24 cellular contexts compared by ENCODE assay signal in genomic region chr3:1967525-1967924, GRCh38.
DNase-seq lines count a peak whose midpoint lies in the region; ATAC-seq, FAIRE-seq and TF ChIP-seq lines count a peak whose summit lies in the region.
"Had no signal": no experiment of that assay in that cellular context is flagged by ENCODE, and none has a peak within 500 bp of the region (broad histone marks: within the 10 kb centered on the region; RNA-seq: fewer than 3 reads in every experiment).

No MANE protein-coding gene starts in this region.

- intact Hi-C loops in endothelial cell of umbilical vein (cut with micrococcal nuclease) = no loop called here

- dilution Hi-C loops in endothelial cell of umbilical vein (cut with MboI; ENCODE audit: extremely low pct_ligation_motif_present, low sequenced_read_pairs) = no loop called here

- H4K20me1 ChIP-seq in endothelial cell of umbilical vein (replicated peaks; ENCODE audit: control insufficient read depth, extremely low read depth, insufficient read depth, low read length) = no peaks in the 10 kb centered on the region
- H4K20me1 ChIP-seq: BLaER1 had no signal

- H3K4me3 ChIP-seq in endothelial cell of umbilical vein (replicated peaks in 1 of 3; ENCODE audit: insufficient read depth in 1 of 3, low read depth in 1 of 3, low read length in 3 of 3) = no peak overlapping the region
- H3K4me3 ChIP-seq: BLaER1 had no signal

- no peaks in the 10 kb centered on the region for H3K9me3 ChIP-seq in endothelial cell of umbilical vein (replicated peaks; ENCODE audit: control insufficient read depth, insufficient read depth, low read length)
- H3K9me3 ChIP-seq: BE2C, BLaER1, Caco-2 had no signal

- H3K4me1 ChIP-seq in endothelial cell of umbilical vein (ENCODE audit: control insufficient read depth, extremely low read depth, insufficient read depth, low read length) = peaks cover 53% of the 10 kb centered on the region
- H3K4me1 ChIP-seq: BE2C, BLaER1, Caco-2 had no signal

- H3K9me3 Mint-ChIP-seq in stimulated activated effector memory CD8-positive, alpha-beta T cell treated with anti-CD3 and anti-CD28 coated beads, Interleukin-12 subunit alpha, Interleukin-12 subunit beta, amount 100 ng/mL, for 72 hours = no peaks in the 10 kb centered on the region

- H3K27ac Mint-ChIP-seq in stimulated activated effector memory CD8-positive, alpha-beta T cell treated with anti-CD3 and anti-CD28 coated beads, Interleukin-12 subunit alpha, Interleukin-12 subunit beta, amount 100 ng/mL, for 72 hours = no peak overlapping the region
- H3K27ac Mint-ChIP-seq: CD14-positive monocyte; CD4-positive, alpha-beta memory T cell; CD4-positive, CD25-positive, alpha-beta regulatory T cell; CD8-positive, alpha-beta memory T cell had no signal

- CTCF ChIA-PET in endothelial cell of umbilical vein (lab: Charles Lee) = no interaction called here

- no peaks in the 10 kb centered on the region for H3K9me1 ChIP-seq in endothelial cell of umbilical vein (replicated peaks; ENCODE audit: control insufficient read depth, extremely low read depth, insufficient read depth, low read length)

- DNase-seq in COLO829 (ENCODE audit: low spot score) = peak; percentile 4
- DNase-seq in HT-29 (ENCODE audit: low spot score) = peak; percentile 3
- DNase-seq in endothelial cell of umbilical vein (ENCODE audit: low read depth, low spot score) = no peak
- DNase-seq in stimulated activated effector memory CD8-positive, alpha-beta T cell treated with anti-CD3 and anti-CD28 coated beads, Interleukin-12 subunit alpha, Interleukin-12 subunit beta, amount 100 ng/mL, for 72 hours (ENCODE audit: low spot score in 2 of 2) = no peak
- DNase-seq: 8988T; ACHN; BE2C; C1 segment of cervical spinal cord; Caco-2; Calu3; CD4-positive, alpha-beta memory T cell; CD4-positive, CD25-positive, alpha-beta regulatory T cell; CD8-positive, alpha-beta memory T cell; DMS79 treated with DMSO at 0.1 percent for 48 hours; GF-D8 had no signal

- peak overlapping the region; percentile 34 for H3K27ac ChIP-seq in endothelial cell of umbilical vein (ENCODE audit: insufficient read depth, low read depth, low read length)
- H3K27ac ChIP-seq: BLaER1 had no signal

- H3K4me3 Mint-ChIP-seq in stimulated activated effector memory CD8-positive, alpha-beta T cell treated with anti-CD3 and anti-CD28 coated beads, Interleukin-12 subunit alpha, Interleukin-12 subunit beta, amount 100 ng/mL, for 72 hours = no peak overlapping the region
- H3K4me3 Mint-ChIP-seq: CD14-positive monocyte; CD4-positive, alpha-beta memory T cell; CD4-positive, CD25-positive, alpha-beta regulatory T cell; CD8-positive, alpha-beta memory T cell had no signal

- TF ChIP-seq POLR2A in endothelial cell of umbilical vein (IDR thresholded peaks at IDR 0.05; ENCODE audit: low read depth, low read length) = no peak

- TF ChIP-seq CTCF in endothelial cell of umbilical vein (IDR thresholded peaks at IDR 0.05; ENCODE audit: extremely low read depth in 1 of 2, insufficient read depth in 1 of 2, low read depth in 1 of 2, low read length in 2 of 2) = no peak

- ATAC-seq in HG02610 (IDR thresholded peaks at IDR 0.05; ENCODE audit: unreplicated experiment) (no peak), GM19467 (IDR thresholded peaks at IDR 0.05; ENCODE audit: unreplicated experiment) (no peak)
- ATAC-seq in stimulated activated effector memory CD8-positive, alpha-beta T cell treated with anti-CD3 and anti-CD28 coated beads, Interleukin-12 subunit alpha, Interleukin-12 subunit beta, amount 100 ng/mL, for 72 hours = no peak

- H3K36me3 Mint-ChIP-seq in stimulated activated effector memory CD8-positive, alpha-beta T cell treated with anti-CD3 and anti-CD28 coated beads, Interleukin-12 subunit alpha, Interleukin-12 subunit beta, amount 100 ng/mL, for 72 hours = no peaks in the 10 kb centered on the region
- H3K36me3 Mint-ChIP-seq: CD14-positive monocyte; CD4-positive, CD25-positive, alpha-beta regulatory T cell; CD8-positive, alpha-beta memory T cell had no signal

- H2AFZ ChIP-seq in endothelial cell of umbilical vein (ENCODE audit: low read depth, low read length) = no peak overlapping the region

- no peaks in the 10 kb centered on the region for H3K27me3 ChIP-seq in endothelial cell of umbilical vein (ENCODE audit: control insufficient read depth in 2 of 2, insufficient read depth in 2 of 2, low read length in 2 of 2)
- H3K27me3 ChIP-seq: BE2C, BLaER1 had no signal

- no peaks in the 10 kb centered on the region for H3K4me1 Mint-ChIP-seq in stimulated activated effector memory CD8-positive, alpha-beta T cell treated with anti-CD3 and anti-CD28 coated beads, Interleukin-12 subunit alpha, Interleukin-12 subunit beta, amount 100 ng/mL, for 72 hours
- H3K4me1 Mint-ChIP-seq: CD14-positive monocyte; CD4-positive, alpha-beta memory T cell; CD4-positive, CD25-positive, alpha-beta regulatory T cell; CD8-positive, alpha-beta memory T cell had no signal

- no peaks in the 10 kb centered on the region for H3K36me3 ChIP-seq in endothelial cell of umbilical vein (ENCODE audit: control insufficient read depth in 2 of 2, extremely low read depth in 1 of 2, insufficient read depth in 2 of 2, low read length in 2 of 2)
- H3K36me3 ChIP-seq: BE2C, BLaER1 had no signal

- H3K9ac ChIP-seq in endothelial cell of umbilical vein (replicated peaks; ENCODE audit: extremely low read depth, insufficient read depth, low read length) = no peak overlapping the region
- H3K9ac ChIP-seq: BLaER1 had no signal

- no peaks in the 10 kb centered on the region for H3K79me2 ChIP-seq in endothelial cell of umbilical vein (ENCODE audit: control insufficient read depth, insufficient read depth, low read length)

- no peak for FAIRE-seq in endothelial cell of umbilical vein (lab: Jason Lieb, UNC)
- FAIRE-seq: A204.1, D721Med, G401.6, GM12891, GM19239 had no signal

- BruUV-seq in endothelial cell of umbilical vein (replicated peaks; lab: Mats Ljungman, UMichigan) = no TSS peak

- H3K4me2 ChIP-seq in endothelial cell of umbilical vein (ENCODE audit: insufficient read depth, low read length) = no peak overlapping the region
- H3K4me2 ChIP-seq: BLaER1 had no signal

- POLR2A ChIA-PET in endothelial cell of umbilical vein (lab: Charles Lee) = no interaction called here

TF ChIP-seq in endothelial cell of umbilical vein, 7 proteins besides CTCF, POLR2A, EP300 and RAD21:
- no peak for TF ChIP-seq GATA2 (IDR thresholded peaks at IDR 0.05; ENCODE audit: insufficient read depth, insufficient read length, low read depth, low read length)
- no peak for TF ChIP-seq POLR2AphosphoS5 (IDR thresholded peaks at IDR 0.05; ENCODE audit: insufficient read depth, low read depth, low read length)
- TF ChIP-seq MYC (IDR thresholded peaks at IDR 0.05; ENCODE audit: low read depth, low read length) = no peak
- TF ChIP-seq FOS (IDR thresholded peaks at IDR 0.05; ENCODE audit: borderline replicate concordance, insufficient read depth, low read length) = no peak
- no peak for TF ChIP-seq EZH2 (IDR thresholded peaks at IDR 0.05; ENCODE audit: borderline replicate concordance, low read depth, low read length, severe bottlenecking)
- no peak for TF ChIP-seq MAX (IDR thresholded peaks at IDR 0.05; ENCODE audit: insufficient read depth, insufficient read length)
- TF ChIP-seq JUN (IDR thresholded peaks at IDR 0.05; ENCODE audit: borderline replicate concordance, insufficient read depth, insufficient read length, low read depth) = no peak

Comparison
In these comparisons a context has a peak if more than half of its experiments do, and no peak if none do; other contexts are left out.
1. DNase-seq: peak in COLO829 (single experiment) and HT-29 (single experiment); none in endothelial cell of umbilical vein (single experiment) and stimulated activated effector memory CD8-positive, alpha-beta T cell treated with anti-CD3 and anti-CD28 coated beads, Interleukin-12 subunit alpha, Interleukin-12 subunit beta, amount 100 ng/mL, for 72 hours (0 of 2).